8 cellular contexts compared by ENCODE assay signal in genomic region chr7:23106801-23107713, GRCh38. TPM values are rescaled to one million over a fixed set of nuclear protein-coding genes. Genes with fewer than 3 reads are reported as not detected.
DNase-seq lines count a peak whose midpoint lies in the region; ATAC-seq and TF ChIP-seq lines count a peak whose summit lies in the region.

No MANE protein-coding gene starts in this region.

- DNase-seq in Peyer's patch (no peak), ovary (no peak), NCI-H2196 (lab: John Stamatoyannopoulos, UW; ENCODE audit: unreplicated experiment) (no peak)
- no peak for DNase-seq in activated CD8-positive, alpha-beta memory T cell treated with anti-CD3 and anti-CD28 coated beads, Interleukin-2, amount 50 U/mL, for 4 hours
- no peak for DNase-seq in stimulated activated naive CD4-positive, alpha-beta T cell (lab: John Stamatoyannopoulos, UW)
- no peak for DNase-seq in activated effector memory CD4-positive, alpha-beta T cell treated with Interleukin-2 at 50 U/mL for 16 hours

- H3K36me3 ChIP-seq in Peyer's patch (no peaks in the 10 kb centered on the region), ovary (no peaks in the 10 kb centered on the region)

- WGBS in ovary, 3 donors = 5 to 13% (median 10%) methylated on average over 11 of the region's 11 CpGs

- TF ChIP-seq POLR2A in Peyer's patch (IDR thresholded peaks at IDR 0.05) (no peak), ovary (IDR thresholded peaks at IDR 0.05) (no peak)

- no peak overlapping the region for H3K27ac ChIP-seq in Peyer's patch
- H3K27ac ChIP-seq in ovary = no peak overlapping the region

- H3K4me3 ChIP-seq in GM12875 (ENCODE audit: low read depth, low read length) = peak overlapping the region; percentile 83
- peak overlapping the region; percentile 71 to 94 (median 77) for H3K4me3 ChIP-seq in Peyer's patch
- peak overlapping the region; percentile 74 for H3K4me3 ChIP-seq in ovary

- intact Hi-C loops in ovary (cut with DNase I) = loop anchor here in 1 of 4 donors (5.0 kb wide), 1 partner anchor 75 kb away; the partner anchor contains the start of gene NUP42

- peaks cover 0 to 25% (median 2%) of the 10 kb centered on the region in 4 donors for H3K4me1 ChIP-seq in Peyer's patch
- H3K4me1 ChIP-seq in ovary (ENCODE audit: insufficient read depth) = peaks cover 5% of the 10 kb centered on the region

- TF ChIP-seq CTCF in GM12875 (IDR thresholded peaks at IDR 0.05; ENCODE audit: borderline replicate concordance, insufficient read depth, low read depth, low read length) = no peak
- TF ChIP-seq CTCF in Peyer's patch (IDR thresholded peaks at IDR 0.05) = no peak
- no peak for TF ChIP-seq CTCF in ovary (IDR thresholded peaks at IDR 0.05)

- no peak for TF ChIP-seq EP300 in ovary (IDR thresholded peaks at IDR 0.05)

- H3K27me3 ChIP-seq in Peyer's patch (no peaks in the 10 kb centered on the region), ovary (no peaks in the 10 kb centered on the region)

- H3K9me3 ChIP-seq in Peyer's patch (no peaks in the 10 kb centered on the region), ovary (no peaks in the 10 kb centered on the region)

- peak; percentile 52 for ATAC-seq in esophagus mucosa

RNA-seq across cellular contexts. Expression of gene KLHL7, which starts 1.5 kb away (rescaled TPM):
- 10 to 100 TPM; 16.7 to 53.6 (median 23.1) TPM for total RNA-seq in Peyer's patch
- total RNA-seq in esophagus mucosa = 18.1 TPM
- total RNA-seq in ovary = 10 to 100 TPM; 27.4 to 38.3 (median 31.8) TPM
- 10 to 100 TPM; 23.1 to 27.1 TPM for polyA plus RNA-seq in ovary
